In genomic region chr5:132389453-132390286, GRCh38 we compare ENCODE assay signal across 8 cellular contexts. TPM values are rescaled to one million over a fixed set of nuclear protein-coding genes. Genes with fewer than 3 reads are reported as not detected.
DNase-seq lines count a peak whose midpoint lies in the region; ATAC-seq, FAIRE-seq and TF ChIP-seq lines count a peak whose summit lies in the region.

No MANE protein-coding gene starts in this region.

- H3K9me3 ChIP-seq in liver (ENCODE audit: control insufficient read depth in 4 of 4, low read length in 3 of 4): no peaks in the 10 kb centered on the region
- no peaks in the 10 kb centered on the region for H3K9me3 ChIP-seq in HepG2 (ENCODE audit: low read length)
- H3K9me3 ChIP-seq in adipocyte (ENCODE audit: control insufficient read depth, low read length): no peaks in the 10 kb centered on the region

- intact Hi-C loops in HepG2 (cut with micrococcal nuclease; ENCODE audit: unreplicated experiment) (loop anchor here (5.0 kb wide), 1 partner anchor 288 kb away; no protein-coding TSS in a partner anchor), left colon (cut with DNase I, micrococcal nuclease) (loop anchor here (10.0 kb wide), 2 partner anchors 415 to 435 kb away; no protein-coding TSS in a partner anchor)

- TF ChIP-seq EP300 in HepG2 (IDR thresholded peaks at IDR 0.05; ENCODE audit: low read depth in 2 of 2, low read length in 2 of 2) (no peak), HepG2 (CRISPR knock-in tag; IDR thresholded peaks at IDR 0.05; ENCODE audit: borderline replicate concordance) (no peak)

- H3K27me3 ChIP-seq in liver (ENCODE audit: control insufficient read depth in 4 of 4, insufficient read depth in 4 of 4, low read length in 3 of 4) (no peaks in the 10 kb centered on the region), HepG2 (ENCODE audit: control insufficient read depth in 1 of 2, insufficient read depth in 2 of 2, low read length in 2 of 2) (no peaks in the 10 kb centered on the region), adipocyte (replicated peaks; ENCODE audit: control insufficient read depth, insufficient read depth, low read length) (no peaks in the 10 kb centered on the region)

- H3K4me1 ChIP-seq in liver (ENCODE audit: control insufficient read depth in 4 of 4, insufficient read depth in 4 of 4, low read length in 3 of 4) (peaks cover 3 to 28% (median 17%) of the 10 kb centered on the region in 4 donors), HepG2 (ENCODE audit: insufficient read depth, low read length) (peaks cover 37% of the 10 kb centered on the region), adipocyte (ENCODE audit: control insufficient read depth, insufficient read depth, low read length) (peaks cover 46% of the 10 kb centered on the region)

- H3K4me2 ChIP-seq in HepG2 (ENCODE audit: low read depth, low read length): no peak overlapping the region

- no peak for TF ChIP-seq RAD21 in liver (IDR thresholded peaks at IDR 0.05)
- TF ChIP-seq RAD21 in HepG2 (CRISPR knock-in tag; IDR thresholded peaks at IDR 0.05): no peak

- WGBS in liver: 96% methylated on average over 11 of the region's 11 CpGs
- WGBS in HepG2 (ENCODE audit: low lambda C conversion rate): 95% methylated on average over 9 of the region's 11 CpGs

- TF ChIP-seq CTCF in liver (IDR thresholded peaks at IDR 0.05; ENCODE audit: low read depth, low read length, missing input control): no peak
- no peak for TF ChIP-seq CTCF in HepG2 (CRISPR knock-in tag; IDR thresholded peaks at IDR 0.05)

- no peak for TF ChIP-seq POLR2A in HepG2 (IDR thresholded peaks at IDR 0.05; ENCODE audit: insufficient read depth in 1 of 2, low read depth in 2 of 2, low read length in 2 of 2)

- no peak for FAIRE-seq in HepG2 (lab: Jason Lieb, UNC)

- H3K79me2 ChIP-seq in HepG2 (ENCODE audit: insufficient read depth, low read length): no peaks in the 10 kb centered on the region

- H3K36me3 ChIP-seq in liver (ENCODE audit: control insufficient read depth in 4 of 4, insufficient read depth in 3 of 4, low read depth in 1 of 4, low read length in 3 of 4) (peaks cover 1 to 39% (median 18%) of the 10 kb centered on the region in 4 donors), HepG2 (replicated peaks in 1 of 2; ENCODE audit: control insufficient read depth in 1 of 2, insufficient read depth in 2 of 2, low read length in 2 of 2) (peaks cover 3 to 4% of the 10 kb centered on the region in 2 experiments; a peak in 4 of 5 replicates), adipocyte (ENCODE audit: control insufficient read depth, insufficient read depth, low read length, severe bottlenecking) (peaks cover 15% of the 10 kb centered on the region)

- in situ Hi-C loops in HepG2 (cut with HindIII; ENCODE audit: extremely low pct_ligation_motif_present, low pct_unique_long_range_greater_than_20kb): loop anchor here (10.0 to 25.0 kb wide), 2 partner anchors 105 to 273 kb away; partner anchors contain the start of genes IL13, IL4 and IRF1

- H2AFZ ChIP-seq in HepG2 (ENCODE audit: low read length): no peak overlapping the region

- peak overlapping the region; percentile 63 to 80 for H3K27ac ChIP-seq in liver (ENCODE audit: low read depth in 1 of 2, low read length in 2 of 2)
- no peak overlapping the region for H3K27ac ChIP-seq in HepG2 (ENCODE audit: extremely low read length, insufficient read depth, low read length)

- H3K9ac ChIP-seq in liver (ENCODE audit: low read depth in 1 of 2, low read length in 2 of 2) (no peak overlapping the region), HepG2 (ENCODE audit: insufficient read depth, low read depth, low read length) (no peak overlapping the region), adipocyte (ENCODE audit: low read length) (peak overlapping the region; percentile 2)

- POLR2A ChIA-PET in HepG2 (lab: Yijun Ruan, JAX): no interaction called here

- CTCF ChIA-PET in HepG2 (lab: Yijun Ruan, JAX; ENCODE audit: low intra/inter-chr PET ratio, low total read pairs): no interaction called here

- no TSS peak for BruUV-seq in HepG2 (replicated peaks; lab: Mats Ljungman, UMichigan)

- no peaks in the 10 kb centered on the region for H4K20me1 ChIP-seq in HepG2 (ENCODE audit: insufficient read depth, low read length)

- H3K4me3 ChIP-seq in liver (ENCODE audit: low read depth in 1 of 3, low read length in 3 of 3): no peak overlapping the region
- H3K4me3 ChIP-seq in HepG2 (replicated peaks in 1 of 3; ENCODE audit: insufficient read depth in 1 of 3, low read depth in 2 of 3, low read length in 3 of 3): no peak overlapping the region
- no peak overlapping the region for H3K4me3 ChIP-seq in adipocyte (ENCODE audit: low read length)

- ATAC-seq in HepG2 (no peak), left colon (peak; percentile 9), HG03139 (IDR thresholded peaks at IDR 0.05; ENCODE audit: unreplicated experiment) (no peak)

- DNase-seq in HepG2 (ENCODE audit: low spot score) (no peak), adipocyte (ENCODE audit: low read depth) (peak; percentile 99), left colon (peak in 1 of 2 donors; percentile 79), ureter (ENCODE audit: low spot score) (peak; percentile 66), mesenteric fat pad (ENCODE audit: low spot score) (no peak), amygdala (lab: John Stamatoyannopoulos, UW) (no peak)

TF ChIP-seq in liver, 16 proteins besides CTCF, POLR2A, EP300 and RAD21 (continues in another document):
- no peak for TF ChIP-seq ATF3 (IDR thresholded peaks at IDR 0.05)
- no peak for TF ChIP-seq TAF1 (conservative IDR thresholded peaks at IDR 0.05)
- no peak for TF ChIP-seq JUND (IDR thresholded peaks at IDR 0.05)
- no peak for TF ChIP-seq SP1 (IDR thresholded peaks at IDR 0.05)
- TF ChIP-seq YY1 (IDR thresholded peaks at IDR 0.05): no peak
- no peak for TF ChIP-seq RXRA (IDR thresholded peaks at IDR 0.05)
- TF ChIP-seq HNF4G (IDR thresholded peaks at IDR 0.05): no peak
- TF ChIP-seq GABPA (IDR thresholded peaks at IDR 0.05 in 1 of 2, conservative IDR thresholded peaks at IDR 0.05 in 1 of 2): no peak
- no peak for TF ChIP-seq EGR1 (IDR thresholded peaks at IDR 0.05; ENCODE audit: low read depth in 2 of 2)
- no peak for TF ChIP-seq NR2F2 (IDR thresholded peaks at IDR 0.05)

TF ChIP-seq in HepG2, 621 proteins besides CTCF, POLR2A, EP300 and RAD21 (continues in another document):
- TF ChIP-seq IRX3 (CRISPR knock-in tag; IDR thresholded peaks at IDR 0.05; ENCODE audit: borderline replicate concordance, low read depth) (no peak), NFKB2 (CRISPR knock-in tag; IDR thresholded peaks at IDR 0.05; ENCODE audit: borderline replicate concordance) (no peak), ZNF629 (CRISPR knock-in tag; conservative IDR thresholded peaks at IDR 0.05) (no peak), MED8 (CRISPR knock-in tag; IDR thresholded peaks at IDR 0.05; ENCODE audit: insufficient replicate concordance) (no peak), ZNF160 (CRISPR knock-in tag; IDR thresholded peaks at IDR 0.05) (no peak), MXD4 (CRISPR knock-in tag; IDR thresholded peaks at IDR 0.05) (no peak)
- TF ChIP-seq, protein P1, sequence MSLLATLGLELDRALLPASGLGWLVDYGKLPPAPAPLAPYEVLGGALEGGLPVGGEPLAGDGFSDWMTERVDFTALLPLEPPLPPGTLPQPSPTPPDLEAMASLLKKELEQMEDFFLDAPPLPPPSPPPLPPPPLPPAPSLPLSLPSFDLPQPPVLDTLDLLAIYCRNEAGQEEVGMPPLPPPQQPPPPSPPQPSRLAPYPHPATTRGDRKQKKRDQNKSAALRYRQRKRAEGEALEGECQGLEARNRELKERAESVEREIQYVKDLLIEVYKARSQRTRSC (CRISPR knock-in tag; IDR thresholded peaks at IDR 0.05; ENCODE audit: low read depth): no peak

RNA-seq across cellular contexts. Expression of gene SLC22A5, which starts 20.2 kb away (rescaled TPM):
- 10 to 100 TPM; 12.4 to 12.7 TPM for total RNA-seq in liver
- polyA plus RNA-seq in liver: 1 to 10 TPM; 3.4 to 4.5 TPM
- total RNA-seq in HepG2 (2016; rRNA removed; fragmentation: Illumina TruSeq; extraction: Trizol): 4.0 and 7.1 TPM in 2 replicates
- total RNA-seq in HepG2 (2016; cell fraction: cytosol; rRNA removed; fragmentation: Illumina TruSeq; extraction: Trizol; ENCODE audit: low read depth): 1.7 and 1.8 TPM in 2 replicates
- 2.8 and 7.3 TPM in 2 replicates for total RNA-seq in HepG2 (2016; cell fraction: insoluble cytoplasmic fraction; rRNA removed; fragmentation: Illumina TruSeq; extraction: Trizol)
- 4.9 and 5.0 TPM in 2 replicates for total RNA-seq in HepG2 (2016; cell fraction: membrane; rRNA removed; fragmentation: Illumina TruSeq; extraction: Trizol)
- 9.2 and 10.1 TPM in 2 replicates for total RNA-seq in HepG2 (2016; cell fraction: nucleus; rRNA removed; fragmentation: Illumina TruSeq; extraction: Trizol)
- polyA plus RNA-seq in HepG2 (2011; rRNA removed): 15.1 and 17.1 TPM in 2 replicates
- polyA plus RNA-seq in HepG2 (2011; cell fraction: cytosol; rRNA removed): 9.8 and 10.8 TPM in 2 replicates
- polyA plus RNA-seq in HepG2 (2011; cell fraction: nucleus; rRNA removed): 31.0 and 32.0 TPM in 2 replicates
- 4.3 and 4.5 TPM in 2 replicates for polyA plus RNA-seq in HepG2 (2012)
- polyA plus RNA-seq in HepG2 (2016; cell fraction: cytosol; fragmentation: Illumina TruSeq; extraction: Trizol; ENCODE audit: low read depth): 1.2 and 1.3 TPM in 2 replicates
- polyA plus RNA-seq in HepG2 (2016; cell fraction: insoluble cytoplasmic fraction; fragmentation: Illumina TruSeq; extraction: Trizol; ENCODE audit: low read depth): 3.2 and 3.9 TPM in 2 replicates
- polyA plus RNA-seq in HepG2 (2016; cell fraction: membrane; fragmentation: Illumina TruSeq; extraction: Trizol; ENCODE audit: low read depth): 2.6 TPM in 2 replicates
- 16.4 and 21.5 TPM in 2 replicates for polyA plus RNA-seq in HepG2 (2016; cell fraction: nucleus; fragmentation: Illumina TruSeq; extraction: Trizol; ENCODE audit: insufficient read depth, low read depth)
- polyA minus RNA-seq in HepG2 (2011; rRNA and poly(A)+ RNA removed; ENCODE audit: low replicate concordance): 40.2 and 159 TPM in 2 replicates
- 4.4 and 5.1 TPM in 2 replicates for polyA minus RNA-seq in HepG2 (2011; cell fraction: cytosol; rRNA and poly(A)+ RNA removed)
- 10.6 and 10.7 TPM in 2 replicates for polyA minus RNA-seq in HepG2 (2011; cell fraction: nucleus; rRNA and poly(A)+ RNA removed)
- 10 to 100 TPM; 35.2 to 59.3 TPM for total RNA-seq in left colon
- 23.2 TPM for total RNA-seq in ureter
- 20.6 TPM for total RNA-seq in mesenteric fat pad

Comparison
In these comparisons a context has a peak if more than half of its experiments do, and no peak if none do; other contexts are left out.
1. DNase-seq: peak in adipocyte (single experiment) and ureter (single experiment); none in HepG2 (single experiment), mesenteric fat pad (single experiment) and amygdala (0 of 56).